ENCODE assay signal across 33 cellular contexts in the genomic region with DNA sequence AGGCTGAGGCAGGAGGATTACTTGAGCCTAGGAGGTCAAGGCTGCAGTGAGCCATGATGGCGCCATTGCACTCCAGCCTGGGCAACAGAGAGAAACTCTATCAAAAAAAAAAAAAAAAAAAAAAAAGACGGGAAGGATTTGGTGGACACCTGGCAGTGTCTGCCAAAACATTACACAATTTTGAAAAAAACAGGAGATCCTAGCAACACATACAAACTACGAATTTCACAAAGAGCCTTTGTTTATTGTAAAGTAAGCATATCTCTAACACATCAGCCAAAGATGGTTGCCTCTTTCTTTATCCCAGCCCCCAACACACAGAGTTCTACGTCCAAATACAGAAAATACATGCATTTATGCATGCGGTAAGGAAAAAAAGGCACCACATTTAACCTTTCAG. TPM values are rescaled to one million over a fixed set of nuclear protein-coding genes. Genes with fewer than 3 reads are reported as not detected.
"Had no signal": no experiment of that assay in that cellular context is flagged by ENCODE, and none has a peak within 500 bp of the region (broad histone marks: within the 10 kb centered on the region; RNA-seq: fewer than 3 reads in every experiment).

No MANE protein-coding gene starts in this region.

- FAIRE-seq: bronchial epithelial cell, kidney, small intestine had no signal

- H3K27me3 Mint-ChIP-seq: activated CD4-positive, alpha-beta memory T cell treated with anti-CD3 and anti-CD28 coated beads, Interleukin-2, amount 10 ng/mL, durations not matched to agents 7 days and 5 days; activated CD4-positive, alpha-beta T cell treated with anti-CD3 and anti-CD28 coated beads, Interleukin-2, amount 10 ng/mL, durations not matched to agents 7 days and 5 days; activated T-helper 17 cell treated with anti-CD3 and anti-CD28 coated beads, Interleukin-2, amount 50 U/mL, for 72 hours; central memory CD8-positive, alpha-beta T cell; memory B cell; stimulated activated naive B cell treated with anti-CD40 and anti-IgM and Interleukin-4, amounts not matched to agents 10 μg/mL and 1 μg/mL and 100 μg/mL, for 72 hours had no signal

- H3K9me3 Mint-ChIP-seq: activated CD4-positive, alpha-beta memory T cell treated with anti-CD3 and anti-CD28 coated beads, Interleukin-2, amount 10 ng/mL, durations not matched to agents 7 days and 5 days; activated CD4-positive, alpha-beta T cell treated with anti-CD3 and anti-CD28 coated beads, Interleukin-2, amount 10 ng/mL, durations not matched to agents 7 days and 5 days; activated T-cell treated with anti-CD3 and anti-CD28 coated beads, Interleukin-2, amount 50 U/mL, for 4 hours; activated T-helper 17 cell treated with anti-CD3 and anti-CD28 coated beads, Interleukin-2, amount 50 U/mL, for 72 hours; central memory CD8-positive, alpha-beta T cell; memory B cell; natural killer cell treated with Interleukin-12 subunit alpha and Interleukin-12 subunit beta and Interleukin-15 and Interleukin-18, amount 100 ng/mL, for 72 hours had no signal

- H3K4me3 ChIP-seq: esophagus squamous epithelium, gastrocnemius medialis, sigmoid colon, stomach, thyroid gland had no signal

- H3K36me3 ChIP-seq: esophagus squamous epithelium, gastrocnemius medialis, sigmoid colon, stomach, thyroid gland had no signal

- H3K27me3 ChIP-seq: esophagus squamous epithelium, gastrocnemius medialis, sigmoid colon, stomach, thyroid gland had no signal

- H3K27ac ChIP-seq: epithelial cell of prostate, esophagus squamous epithelium, gastrocnemius medialis, sigmoid colon, stomach, thyroid gland had no signal

- DNase-seq: activated CD4-positive, alpha-beta memory T cell treated with anti-CD3 and anti-CD28 coated beads, Interleukin-2, amount 10 ng/mL, durations not matched to agents 7 days and 5 days; activated CD4-positive, alpha-beta T cell treated with anti-CD3 and anti-CD28 coated beads for 1 hour; activated CD4-positive, alpha-beta T cell treated with anti-CD3 and anti-CD28 coated beads, Interleukin-2, amount 10 ng/mL, durations not matched to agents 7 days and 5 days; activated gamma-delta T cell treated with Interleukin-2 at 50 U/mL for 16 hours; activated naive CD4-positive, alpha-beta T cell treated with anti-CD3 and anti-CD28 coated beads, Interleukin-2, amount 50 U/mL, for 16 hours; activated T-cell treated with anti-CD3 and anti-CD28 coated beads, Interleukin-2, amount 50 U/mL, for 4 hours; amygdala; dermis blood vessel endothelial cell; effector CD4-positive, alpha-beta T cell; esophagus squamous epithelium; gastrocnemius medialis; glutamatergic neuron; kidney; left colon; posterior cingulate gyrus; sigmoid colon; stimulated activated CD4-positive, alpha-beta T cell treated with anti-CD3 and anti-CD28 coated beads, Interleukin-2, amount 100 ng/mL, for 24 hours; stimulated activated naive B cell treated with anti-CD40 and anti-IgM and Interleukin-4, amounts not matched to agents 10 μg/mL and 1 μg/mL and 100 μg/mL, for 72 hours; stomach; T-helper 17 cell had no signal

- H3K9me3 ChIP-seq: esophagus squamous epithelium, gastrocnemius medialis, sigmoid colon, stomach, thyroid gland had no signal

- H3K36me3 Mint-ChIP-seq: natural killer cell treated with Interleukin-12 subunit alpha and Interleukin-12 subunit beta and Interleukin-15 and Interleukin-18, amount 100 ng/mL, for 72 hours had no signal

- H3K4me1 Mint-ChIP-seq: activated CD4-positive, alpha-beta memory T cell treated with anti-CD3 and anti-CD28 coated beads, Interleukin-2, amount 10 ng/mL, durations not matched to agents 7 days and 5 days; activated CD4-positive, alpha-beta T cell treated with anti-CD3 and anti-CD28 coated beads, Interleukin-2, amount 10 ng/mL, durations not matched to agents 7 days and 5 days; activated T-helper 17 cell treated with anti-CD3 and anti-CD28 coated beads, Interleukin-2, amount 50 U/mL, for 72 hours; central memory CD8-positive, alpha-beta T cell; memory B cell; T-helper 17 cell; WTC11 had no signal

- H3K27ac Mint-ChIP-seq: activated CD4-positive, alpha-beta memory T cell treated with anti-CD3 and anti-CD28 coated beads, Interleukin-2, amount 10 ng/mL, durations not matched to agents 7 days and 5 days; activated CD4-positive, alpha-beta T cell treated with anti-CD3 and anti-CD28 coated beads, Interleukin-2, amount 10 ng/mL, durations not matched to agents 7 days and 5 days; activated T-helper 17 cell treated with anti-CD3 and anti-CD28 coated beads, Interleukin-2, amount 50 U/mL, for 72 hours; memory B cell; natural killer cell treated with Interleukin-12 subunit alpha and Interleukin-12 subunit beta and Interleukin-15 and Interleukin-18, amount 100 ng/mL, for 72 hours; stimulated activated naive B cell treated with anti-CD40 and anti-IgM and Interleukin-4, amounts not matched to agents 10 μg/mL and 1 μg/mL and 100 μg/mL, for 72 hours; T-helper 17 cell; WTC11 had no signal

- H3K4me1 ChIP-seq: gastrocnemius medialis, sigmoid colon, stomach had no signal

- H3K4me3 Mint-ChIP-seq: activated CD4-positive, alpha-beta memory T cell treated with anti-CD3 and anti-CD28 coated beads, Interleukin-2, amount 10 ng/mL, durations not matched to agents 7 days and 5 days; activated CD4-positive, alpha-beta T cell treated with anti-CD3 and anti-CD28 coated beads, Interleukin-2, amount 10 ng/mL, durations not matched to agents 7 days and 5 days; activated T-cell treated with anti-CD3 and anti-CD28 coated beads, Interleukin-2, amount 50 U/mL, for 4 hours; activated T-helper 17 cell treated with anti-CD3 and anti-CD28 coated beads, Interleukin-2, amount 50 U/mL, for 72 hours; central memory CD8-positive, alpha-beta T cell; memory B cell; natural killer cell treated with Interleukin-12 subunit alpha and Interleukin-12 subunit beta and Interleukin-15 and Interleukin-18, amount 100 ng/mL, for 72 hours; stimulated activated naive B cell treated with anti-CD40 and anti-IgM and Interleukin-4, amounts not matched to agents 10 μg/mL and 1 μg/mL and 100 μg/mL, for 72 hours; T-helper 17 cell; WTC11 had no signal

RNA-seq across cellular contexts. Expression of gene GPR45, which starts 7.6 kb away (rescaled TPM):
- total RNA-seq: activated CD4-positive, alpha-beta memory T cell treated with anti-CD3 and anti-CD28 coated beads, Interleukin-2, amount 10 ng/mL, durations not matched to agents 7 days and 5 days; activated CD4-positive, alpha-beta T cell treated with anti-CD3 and anti-CD28 coated beads, Interleukin-2, amount 10 ng/mL, durations not matched to agents 7 days and 5 days; activated T-cell treated with anti-CD3 and anti-CD28 coated beads, Interleukin-2, amount 50 U/mL, for 4 hours; activated T-helper 17 cell treated with anti-CD3 and anti-CD28 coated beads, Interleukin-2, amount 50 U/mL, for 72 hours; bronchial epithelial cell; dermis blood vessel endothelial cell; esophagus squamous epithelium; gastrocnemius medialis; kidney; left colon; liver; mononuclear cell; natural killer cell treated with Interleukin-12 subunit alpha and Interleukin-12 subunit beta and Interleukin-15 and Interleukin-18, amount 100 ng/mL, for 72 hours; omental fat pad; sigmoid colon; stomach; T-helper 17 cell; thyroid gland; ureter; WTC11 had no signal
- polyA plus RNA-seq: liver, sigmoid colon, stomach had no signal
